ENCODE assay signal across 24 cellular contexts in the genomic region with DNA sequence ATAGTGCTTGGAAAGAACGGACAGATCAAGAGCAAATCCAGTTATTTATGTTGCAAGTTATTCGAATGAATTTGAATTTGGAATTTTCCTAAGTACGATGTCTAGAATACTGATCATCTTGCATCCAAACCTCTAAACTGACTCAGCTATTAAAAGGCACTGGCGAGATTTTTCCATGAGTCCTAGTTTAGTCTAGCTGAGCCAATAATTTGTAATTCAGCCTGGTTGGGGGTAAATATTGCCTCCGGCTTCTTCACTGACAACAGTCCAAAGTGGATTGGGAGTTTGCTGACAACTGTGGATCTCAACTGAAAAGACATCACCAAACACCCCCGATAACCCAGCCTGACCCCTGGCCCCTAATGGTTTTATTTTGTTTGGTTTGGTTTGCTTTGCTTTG.
DNase-seq lines count a peak whose midpoint lies in the region; ATAC-seq and TF ChIP-seq lines count a peak whose summit lies in the region.
"Had no signal": no experiment of that assay in that cellular context is flagged by ENCODE, and none has a peak within 500 bp of the region (broad histone marks: within the 10 kb centered on the region; RNA-seq: fewer than 3 reads in every experiment).

No MANE protein-coding gene starts in this region.

- TF ChIP-seq CTCF in fibroblast of lung (conservative IDR thresholded peaks at IDR 0.05 in 1 of 2, IDR thresholded peaks at IDR 0.05 in 1 of 2; ENCODE audit: low read depth in 1 of 2, low read length in 2 of 2), result no peak
- TF ChIP-seq CTCF in nephron (IDR thresholded peaks at IDR 0.05; ENCODE audit: unreplicated experiment in 3 of 3), result no peak
- TF ChIP-seq CTCF in foreskin keratinocyte (conservative IDR thresholded peaks at IDR 0.05), result no peak

- in situ Hi-C loops in GM23248 (cut with MboI), result no loop called here

- DNase-seq in GM23248 (peak; percentile 27), fibroblast of lung (ENCODE audit: low read depth in 2 of 2) (peak in 1 of 2 donors; percentile 34), aorta (no peak), foreskin keratinocyte (no peak), H4 (ENCODE audit: low spot score) (no peak), GOT3 (lab: John Stamatoyannopoulos, UW) (no peak)
- DNase-seq: Caco-2; CD8-positive, alpha-beta T cell; GDM1; Kasumi-1; MV-4-11; NCI-H1105 treated with DMSO at 0.1 percent for 48 hours; NCI-H2029; NCI-H446; NCI-H524 treated with DMSO at 0.1 percent for 48 hours; NCI-H774; NK-92 treated with Interleukin-12 subunit alpha and Interleukin-12 subunit beta, amount 100 ng/mL, for 24 hours; PC-3 had no signal

- no peak overlapping the region for H3K4me2 ChIP-seq in GM23248 (ENCODE audit: unreplicated experiment)
- H3K4me2 ChIP-seq in fibroblast of lung (ENCODE audit: extremely low read depth, insufficient read depth, low read length), result peak overlapping the region; percentile 35

- H2AFZ ChIP-seq in GM23248, result no peak overlapping the region
- H2AFZ ChIP-seq in fibroblast of lung (ENCODE audit: low read length), result no peak overlapping the region

- no peaks in the 10 kb centered on the region for H3K9me2 ChIP-seq in GM23248 (ENCODE audit: insufficient read depth)

- no peaks in the 10 kb centered on the region for H3K36me3 ChIP-seq in GM23248 (ENCODE audit: low read depth)
- H3K36me3 ChIP-seq in fibroblast of lung (ENCODE audit: control insufficient read depth, insufficient read depth, low read length), result no peaks in the 10 kb centered on the region
- H3K36me3 ChIP-seq in aorta (ENCODE audit: control insufficient read depth in 1 of 2, insufficient read depth in 2 of 2, low read length in 1 of 2), result no peaks in the 10 kb centered on the region

- H3K4me1 ChIP-seq in GM23248 (ENCODE audit: insufficient read depth) (no peaks in the 10 kb centered on the region), fibroblast of lung (ENCODE audit: control insufficient read depth, extremely low read depth, insufficient read depth, low read length) (no peaks in the 10 kb centered on the region), aorta (ENCODE audit: control insufficient read depth in 1 of 2, insufficient read depth in 2 of 2, low read length in 2 of 2) (peaks cover 0 to 2% of the 10 kb centered on the region in 2 donors), foreskin keratinocyte (no peaks in the 10 kb centered on the region)
- H3K4me1 ChIP-seq: Caco-2 had no signal

- H3K4me3 ChIP-seq in GM23248, result no peak overlapping the region
- no peak overlapping the region for H3K4me3 ChIP-seq in fibroblast of lung (replicated peaks in 1 of 4; ENCODE audit: control extremely low read depth in 1 of 4, insufficient read depth in 1 of 4, low read depth in 3 of 4, low read length in 4 of 4)
- H3K4me3 ChIP-seq in aorta (ENCODE audit: low read length in 2 of 2), result no peak overlapping the region
- H3K4me3 ChIP-seq: K562 had no signal

- H3K79me2 ChIP-seq in GM23248 (ENCODE audit: insufficient read depth) (no peaks in the 10 kb centered on the region), fibroblast of lung (ENCODE audit: control insufficient read depth, insufficient read depth, low read length) (no peaks in the 10 kb centered on the region)

- H3K27me3 ChIP-seq in GM23248 (replicated peaks; ENCODE audit: insufficient read depth) (no peaks in the 10 kb centered on the region), fibroblast of lung (ENCODE audit: control insufficient read depth, insufficient read depth, low read length) (no peaks in the 10 kb centered on the region), aorta (ENCODE audit: control insufficient read depth in 1 of 2, insufficient read depth in 2 of 2, low read length in 1 of 2) (no peaks in the 10 kb centered on the region), foreskin keratinocyte (no peaks in the 10 kb centered on the region)

- H4K20me1 ChIP-seq in GM23248 (ENCODE audit: insufficient read depth) (no peaks in the 10 kb centered on the region), fibroblast of lung (ENCODE audit: control insufficient read depth, extremely low read depth, insufficient read depth, low read length) (no peaks in the 10 kb centered on the region)

- peaks cover 12% of the 10 kb centered on the region for H3K9me3 Mint-ChIP-seq in nephron
- H3K9me3 Mint-ChIP-seq: CD8-positive, alpha-beta T cell had no signal

- 48 to 55% methylated on average over 6 of the region's 6 CpGs for WGBS in GM23248 (ENCODE audit: low coverage in 1 of 2, low lambda C conversion rate in 2 of 2, missing lambda C conversion rate in 2 of 2), 2 experiments
- WGBS in aorta, 2 donors, result 73 to 74% methylated on average over 6 of the region's 6 CpGs

- peaks cover 52% of the 10 kb centered on the region for H3K4me1 Mint-ChIP-seq in nephron
- H3K4me1 Mint-ChIP-seq: B cell had no signal

- H3K27me3 Mint-ChIP-seq in nephron (ENCODE audit: low read depth), result peaks cover 4% of the 10 kb centered on the region
- H3K27me3 Mint-ChIP-seq: B cell had no signal

- H3K27ac Mint-ChIP-seq in nephron, result peak overlapping the region; percentile 47 to 55 (median 50)
- H3K27ac Mint-ChIP-seq: B cell; CD8-positive, alpha-beta T cell had no signal

- no peak overlapping the region for H3K27ac ChIP-seq in GM23248
- H3K27ac ChIP-seq in fibroblast of lung (ENCODE audit: insufficient read depth, low read length), result no peak overlapping the region
- no peak overlapping the region for H3K27ac ChIP-seq in aorta (ENCODE audit: low read depth in 1 of 2, low read length in 2 of 2)
- H3K27ac ChIP-seq in foreskin keratinocyte, result no peak overlapping the region
- H3K27ac ChIP-seq: C4-2B had no signal

- H3K9me3 ChIP-seq in GM23248 (ENCODE audit: low read depth) (no peaks in the 10 kb centered on the region), fibroblast of lung (ENCODE audit: control insufficient read depth, insufficient read depth, low read depth, low read length) (no peaks in the 10 kb centered on the region), aorta (ENCODE audit: control insufficient read depth, low read length) (no peaks in the 10 kb centered on the region)
- H3K9me3 ChIP-seq: Caco-2 had no signal

- H3K4me3 Mint-ChIP-seq in nephron, result no peak overlapping the region
- H3K4me3 Mint-ChIP-seq: B cell; CD8-positive, alpha-beta T cell had no signal

- intact Hi-C loops in aorta (cut with DNase I), result no loop called here

- ATAC-seq in aorta (ENCODE audit: low FRiP score) (peak; percentile 52), foreskin keratinocyte (no peak)
- ATAC-seq: CD8-positive, alpha-beta T cell; HepG2; K562; PC-3; SK-N-SH treated with all-trans-retinoic acid at 6 μM for 48 hours had no signal

- H3K36me3 Mint-ChIP-seq in nephron (ENCODE audit: low read depth), result no peaks in the 10 kb centered on the region
- H3K36me3 Mint-ChIP-seq: CD8-positive, alpha-beta T cell had no signal

- H3F3A ChIP-seq in GM23248 (ENCODE audit: insufficient read depth), result no peaks in the 10 kb centered on the region

- H3K9ac ChIP-seq in GM23248 (no peak overlapping the region), fibroblast of lung (ENCODE audit: insufficient read depth, low read length) (no peak overlapping the region)
